25 cellular contexts compared by ENCODE assay signal in genomic region chr2:155456222-155456621, GRCh38.
"Had no signal": no experiment of that assay in that cellular context is flagged by ENCODE, and none has a peak within 500 bp of the region (broad histone marks: within the 10 kb centered on the region; RNA-seq: fewer than 3 reads in every experiment).

No MANE protein-coding gene starts in this region.

- H3K4me1 Mint-ChIP-seq: activated B cell treated with CpG ODN at 0.5 μM for 24 hours; activated naive CD8-positive, alpha-beta T cell treated with anti-CD3 and anti-CD28 coated beads for 36 hours; naive thymus-derived CD8-positive, alpha-beta T cell; stimulated activated naive B cell treated with anti-CD40 and anti-IgM and Interleukin-4, amounts not matched to agents 10 μg/mL and 1 μg/mL and 100 μg/mL, for 72 hours; T-cell had no signal

- H3K4me3 Mint-ChIP-seq: activated B cell treated with CpG ODN at 0.5 μM for 24 hours; activated naive CD8-positive, alpha-beta T cell treated with anti-CD3 and anti-CD28 coated beads for 36 hours; dendritic cell treated with granulocyte-macrophage colony-stimulating factor and Interleukin-4, amounts not matched to agents 40 ng/mL and 50 ng/mL, for 4 days; naive thymus-derived CD8-positive, alpha-beta T cell; stimulated activated naive B cell treated with anti-CD40 and anti-IgM and Interleukin-4, amounts not matched to agents 10 μg/mL and 1 μg/mL and 100 μg/mL, for 72 hours; T-cell; T-helper 2 cell treated with Interferon-gamma antibody and Interleukin-4, amounts not matched to agents 5 μg/mL and 100 μg/mL, for 36 hours; type B pancreatic cell had no signal

- H3K9me3 Mint-ChIP-seq: activated B cell treated with CpG ODN at 0.5 μM for 24 hours; activated naive CD8-positive, alpha-beta T cell treated with anti-CD3 and anti-CD28 coated beads for 36 hours; dendritic cell treated with granulocyte-macrophage colony-stimulating factor and Interleukin-4, amounts not matched to agents 40 ng/mL and 50 ng/mL, for 4 days; stimulated activated naive B cell treated with anti-CD40 and anti-IgM and Interleukin-4, amounts not matched to agents 10 μg/mL and 1 μg/mL and 100 μg/mL, for 72 hours; T-cell; T-helper 2 cell treated with Interferon-gamma antibody and Interleukin-4, amounts not matched to agents 5 μg/mL and 100 μg/mL, for 36 hours; type B pancreatic cell had no signal

- DNase-seq: activated B cell treated with CpG ODN at 0.5 μM for 24 hours; activated CD4-positive, alpha-beta T cell treated with anti-CD3 and anti-CD28 coated beads for 4 hours; activated CD4-positive, alpha-beta T cell treated with anti-CD3 and anti-CD28 coated beads, Interleukin-2, amount 50 U/mL, for 48 hours; activated naive CD4-positive, alpha-beta T cell treated with Interleukin-2 at 50 U/mL for 16 hours; activated naive CD8-positive, alpha-beta T cell treated with anti-CD3 and anti-CD28 coated beads for 36 hours; activated T-cell treated with anti-CD3 and anti-CD28 coated beads, Interleukin-2, amount 50 U/mL, for 48 hours; amniotic stem cell; effector CD4-positive, alpha-beta T cell; foreskin keratinocyte; kidney glomerular epithelial cell; left lung; naive thymus-derived CD8-positive, alpha-beta T cell; retina; sigmoid colon; stimulated activated CD4-positive, alpha-beta T cell treated with anti-CD3 and anti-CD28 coated beads, Interleukin-15, amount 100 ng/mL, for 24 hours; stimulated activated CD8-positive, alpha-beta memory T cell treated with anti-CD3 and anti-CD28 coated beads, Interleukin-4, amount 100 ng/mL, for 48 hours; stimulated activated naive B cell treated with anti-CD40 and anti-IgM and Interleukin-4, amounts not matched to agents 10 μg/mL and 1 μg/mL and 100 μg/mL, for 72 hours; T-cell had no signal

- ATAC-seq: foreskin keratinocyte; left lung; naive thymus-derived CD8-positive, alpha-beta T cell; stimulated activated naive B cell treated with anti-CD40 and anti-IgM and Interleukin-4, amounts not matched to agents 10 μg/mL and 1 μg/mL and 100 μg/mL, for 72 hours; T-cell had no signal

- H3K4me1 ChIP-seq: foreskin keratinocyte, left lung, sigmoid colon had no signal

- H3K27me3 Mint-ChIP-seq: activated B cell treated with CpG ODN at 0.5 μM for 24 hours; activated naive CD8-positive, alpha-beta T cell treated with anti-CD3 and anti-CD28 coated beads for 36 hours; dendritic cell treated with granulocyte-macrophage colony-stimulating factor and Interleukin-4, amounts not matched to agents 40 ng/mL and 50 ng/mL, for 4 days; naive thymus-derived CD8-positive, alpha-beta T cell; stimulated activated naive B cell treated with anti-CD40 and anti-IgM and Interleukin-4, amounts not matched to agents 10 μg/mL and 1 μg/mL and 100 μg/mL, for 72 hours; T-cell; type B pancreatic cell had no signal

- H3K4me3 ChIP-seq: cardiac muscle cell, left lung, lung, sigmoid colon, smooth muscle cell, thoracic aorta had no signal

- H3K4me2 ChIP-seq: smooth muscle cell had no signal

- H3K27ac ChIP-seq: cardiac muscle cell, foreskin keratinocyte, left lung, sigmoid colon, thoracic aorta had no signal

- H3K27me3 ChIP-seq: cardiac muscle cell, foreskin keratinocyte, left lung, sigmoid colon had no signal

- H3K27ac Mint-ChIP-seq: activated B cell treated with CpG ODN at 0.5 μM for 24 hours; activated naive CD8-positive, alpha-beta T cell treated with anti-CD3 and anti-CD28 coated beads for 36 hours; dendritic cell treated with granulocyte-macrophage colony-stimulating factor and Interleukin-4, amounts not matched to agents 40 ng/mL and 50 ng/mL, for 4 days; naive thymus-derived CD8-positive, alpha-beta T cell; stimulated activated naive B cell treated with anti-CD40 and anti-IgM and Interleukin-4, amounts not matched to agents 10 μg/mL and 1 μg/mL and 100 μg/mL, for 72 hours; T-cell; T-helper 2 cell treated with Interferon-gamma antibody and Interleukin-4, amounts not matched to agents 5 μg/mL and 100 μg/mL, for 36 hours; type B pancreatic cell had no signal

- H3K36me3 ChIP-seq: cardiac muscle cell, left lung, sigmoid colon, thoracic aorta had no signal

- H3K9me3 ChIP-seq: sigmoid colon, thoracic aorta had no signal

- H3K36me3 Mint-ChIP-seq: activated naive CD8-positive, alpha-beta T cell treated with anti-CD3 and anti-CD28 coated beads for 36 hours; naive thymus-derived CD8-positive, alpha-beta T cell; stimulated activated naive B cell treated with anti-CD40 and anti-IgM and Interleukin-4, amounts not matched to agents 10 μg/mL and 1 μg/mL and 100 μg/mL, for 72 hours; T-cell; type B pancreatic cell had no signal
